Comparison of ENCODE assay signal across 15 cellular contexts in genomic region chr10:132417249-132417878, GRCh38. TPM values are rescaled to one million over a fixed set of nuclear protein-coding genes. Genes with fewer than 3 reads are reported as not detected.
DNase-seq lines count a peak whose midpoint lies in the region; ATAC-seq and TF ChIP-seq lines count a peak whose summit lies in the region.
"Had no signal": no experiment of that assay in that cellular context is flagged by ENCODE, and none has a peak within 500 bp of the region (broad histone marks: within the 10 kb centered on the region; RNA-seq: fewer than 3 reads in every experiment).

No MANE protein-coding gene starts in this region.

- no peaks in the 10 kb centered on the region for H3F3A ChIP-seq in PC-3 (ENCODE audit: low read length, unreplicated experiment)

- H3K4me2 ChIP-seq in PC-3 (ENCODE audit: low read length), result no peak overlapping the region

- no TSS peak for BruUV-seq in PC-3 (replicated peaks; lab: Mats Ljungman, UMichigan)

- POLR2A ChIA-PET in RWPE1 (lab: Yijun Ruan, JAX; ENCODE audit: low non-redundant PET) (no interaction called here), PC-3 (lab: Charles Lee; ENCODE audit: unreplicated experiment) (no interaction called here)

- TF ChIP-seq POLR2A in gastroesophageal sphincter (IDR thresholded peaks at IDR 0.05) (no peak), prostate gland (IDR thresholded peaks at IDR 0.05) (no peak)

- no peaks in the 10 kb centered on the region for H3K9me3 ChIP-seq in gastroesophageal sphincter
- no peaks in the 10 kb centered on the region for H3K9me3 ChIP-seq in prostate gland
- H3K9me3 ChIP-seq in PC-3 (ENCODE audit: low read length), result no peaks in the 10 kb centered on the region
- H3K9me3 ChIP-seq: HAP-1 had no signal

- no peaks in the 10 kb centered on the region for H3K36me3 ChIP-seq in gastroesophageal sphincter
- H3K36me3 ChIP-seq in prostate gland, result no peaks in the 10 kb centered on the region
- no peaks in the 10 kb centered on the region for H3K36me3 ChIP-seq in PC-3 (ENCODE audit: low read depth, low read length)
- H3K36me3 ChIP-seq: HAP-1 had no signal

- no peak for TF ChIP-seq CTCF in C4-2B (conservative IDR thresholded peaks at IDR 0.05)
- no peak for TF ChIP-seq CTCF in RWPE1 (conservative IDR thresholded peaks at IDR 0.05; ENCODE audit: low read depth)
- TF ChIP-seq CTCF in gastroesophageal sphincter (IDR thresholded peaks at IDR 0.05), result no peak
- TF ChIP-seq CTCF in prostate gland (IDR thresholded peaks at IDR 0.05), result no peak
- no peak for TF ChIP-seq CTCF in PC-3 (conservative IDR thresholded peaks at IDR 0.05; ENCODE audit: low read depth, low read length)

- H3K27me3 ChIP-seq in gastroesophageal sphincter (no peaks in the 10 kb centered on the region), prostate gland (replicated peaks; ENCODE audit: insufficient read depth) (no peaks in the 10 kb centered on the region), PC-3 (ENCODE audit: low read length) (no peaks in the 10 kb centered on the region)

- no peak overlapping the region for H3K9ac ChIP-seq in PC-3 (ENCODE audit: low read length)

- H3K4me3 ChIP-seq in gastroesophageal sphincter (no peak overlapping the region), prostate gland (no peak overlapping the region), PC-3 (ENCODE audit: low read length) (no peak overlapping the region)
- H3K4me3 ChIP-seq: HAP-1 had no signal

- H3K79me2 ChIP-seq in PC-3 (ENCODE audit: low read length), result peaks cover 38% of the 10 kb centered on the region

- no peak overlapping the region for H2AFZ ChIP-seq in PC-3 (ENCODE audit: low read length)

- CTCF ChIA-PET in RWPE1 (lab: Yijun Ruan, JAX) (no interaction called here), PC-3 (lab: Charles Lee) (no interaction called here)

- ATAC-seq in gastroesophageal sphincter, result no peak
- ATAC-seq in PC-3, result no peak
- no peak for ATAC-seq in GM18873 (IDR thresholded peaks at IDR 0.05; ENCODE audit: low FRiP score, unreplicated experiment)
- ATAC-seq in HG03432 (IDR thresholded peaks at IDR 0.05; ENCODE audit: unreplicated experiment), result no peak
- ATAC-seq: activated naive CD8-positive, alpha-beta T cell treated with anti-CD3 and anti-CD28 coated beads, Interleukin-2, amount 50 U/mL, for 24 hours had no signal

- H3K4me1 ChIP-seq in gastroesophageal sphincter (peaks cover 5 to 98% (median 59%) of the 10 kb centered on the region in 3 donors), prostate gland (replicated peaks) (peaks cover 56% of the 10 kb centered on the region), PC-3 (ENCODE audit: insufficient read depth, low read length) (peaks cover 35% of the 10 kb centered on the region)

- H3K9me2 ChIP-seq in PC-3 (replicated peaks; ENCODE audit: low read length), result no peaks in the 10 kb centered on the region

- WGBS in gastroesophageal sphincter (ENCODE audit: low coverage in 1 of 2), 2 donors, result 64 to 92% methylated on average over 2 of the region's 26 CpGs
- WGBS in prostate gland, result 89% methylated on average over 23 of the region's 26 CpGs

- H4K20me1 ChIP-seq in PC-3 (ENCODE audit: low read length), result no peaks in the 10 kb centered on the region

- DNase-seq in RWPE1 (ENCODE audit: low spot score) (no peak), prostate gland (ENCODE audit: low spot score) (no peak), SKM-1 (lab: John Stamatoyannopoulos, UW; ENCODE audit: unreplicated experiment) (no peak), PC-3 (no peak)
- DNase-seq: activated naive CD8-positive, alpha-beta T cell treated with anti-CD3 and anti-CD28 coated beads, Interleukin-2, amount 50 U/mL, for 24 hours; activated T-cell treated with anti-CD3 and anti-CD28 coated beads, Interleukin-2, amount 50 U/mL, for 48 hours; DMS79; erythroblast; IMR-90; NCI-H1417 treated with DMSO at 0.1 percent for 48 hours had no signal

- intact Hi-C loops in prostate gland (cut with DNase I) (no loop called here), PC-3 (cut with micrococcal nuclease) (no loop called here)

- peak overlapping the region; percentile 75 for H3K27ac ChIP-seq in C4-2B
- H3K27ac ChIP-seq in RWPE1, result peak overlapping the region; percentile 91
- peak overlapping the region in 3 of 4 donors; percentile 48 to 94 (median 88) for H3K27ac ChIP-seq in gastroesophageal sphincter
- H3K27ac ChIP-seq in prostate gland, result peak overlapping the region; percentile 85 to 89
- no peak overlapping the region for H3K27ac ChIP-seq in PC-3 (ENCODE audit: low read length)

- no peak for TF ChIP-seq EP300 in gastroesophageal sphincter (IDR thresholded peaks at IDR 0.05)

RNA-seq across cellular contexts. Expression of gene PWWP2B, which starts 20.4 kb away (rescaled TPM):
- total RNA-seq in gastroesophageal sphincter (10 to 100 TPM; 11.3 to 17.1 (median 14.8) TPM), prostate gland (10 to 100 TPM; 27.5 to 36.6 TPM), PC-3 (2014; rRNA removed) (24.5 and 41.5 TPM in 2 replicates)
